ENCODE assay signal across 8 cellular contexts in the genomic region with DNA sequence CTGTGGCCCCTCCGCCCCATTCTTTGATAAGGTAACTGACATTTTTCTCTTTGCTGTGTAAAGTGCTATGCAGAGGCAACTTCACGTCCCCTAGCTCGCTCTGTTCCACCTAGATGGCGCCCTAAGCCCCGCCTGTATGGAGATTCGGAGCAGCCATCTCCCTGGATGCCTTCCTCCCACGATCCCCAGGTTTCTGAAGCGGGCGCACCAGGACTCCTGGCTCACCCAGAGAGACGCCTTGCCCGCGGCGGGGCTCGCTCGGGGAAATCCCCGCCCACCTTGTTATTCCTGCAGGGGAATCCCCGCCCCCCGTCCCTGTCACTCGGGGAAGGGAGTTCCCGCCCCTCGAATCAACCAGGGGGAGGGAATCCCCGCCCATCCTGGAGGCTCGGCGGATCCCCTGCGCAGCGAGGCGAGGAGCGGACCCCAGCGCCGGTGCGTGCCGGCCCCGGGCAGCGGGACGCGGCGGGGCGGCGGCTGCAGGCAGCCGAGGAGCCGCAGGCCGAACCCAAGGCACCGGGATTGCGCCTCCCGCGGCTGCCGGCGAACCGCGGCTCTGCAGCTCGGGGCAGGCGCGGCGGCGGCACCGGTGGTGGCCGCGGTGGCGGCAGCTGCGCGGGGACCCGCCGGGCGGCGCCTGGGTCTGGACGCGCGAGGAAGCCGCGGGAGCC. TPM values are rescaled to one million over a fixed set of nuclear protein-coding genes. Genes with fewer than 3 reads are reported as not detected.
DNase-seq lines count a peak whose midpoint lies in the region; ATAC-seq lines count a peak whose summit lies in the region.

A gene (plus strand): TSS at position 384 of the 671 bp plus-strand sequence.

- H3K36me3 Mint-ChIP-seq in activated T-cell treated with anti-CD3 and anti-CD28 coated beads, Interleukin-2, amount 50 U/mL, for 4 hours (ENCODE audit: insufficient read depth), result no peaks in the 10 kb centered on the region
- H3K36me3 Mint-ChIP-seq in naive B cell, result no peaks in the 10 kb centered on the region
- no peaks in the 10 kb centered on the region for H3K36me3 Mint-ChIP-seq in stimulated activated memory B cell treated with anti-CD40 and anti-IgM and Interleukin-4, amounts not matched to agents 10 μg/mL and 1 μg/mL and 100 μg/mL, for 72 hours

- peaks cover 11% of the 10 kb centered on the region for H3K4me1 Mint-ChIP-seq in activated T-cell treated with anti-CD3 and anti-CD28 coated beads, Interleukin-2, amount 50 U/mL, for 4 hours (ENCODE audit: low read depth)
- peaks cover 0 to 15% (median 12%) of the 10 kb centered on the region in 3 donors for H3K4me1 Mint-ChIP-seq in naive B cell
- peaks cover 11% of the 10 kb centered on the region for H3K4me1 Mint-ChIP-seq in stimulated activated memory B cell treated with anti-CD40 and anti-IgM and Interleukin-4, amounts not matched to agents 10 μg/mL and 1 μg/mL and 100 μg/mL, for 72 hours

- DNase-seq in COR-L47 (lab: John Stamatoyannopoulos, UW) (peak; percentile 89), HT1080 (ENCODE audit: low read depth) (peak; percentile 46), OCI-M1 (lab: John Stamatoyannopoulos, UW) (peak; percentile 80), fibroblast of gingiva (ENCODE audit: low read depth) (peak; percentile 27), naive B cell (peak; percentile 18)
- peak; percentile 85 for DNase-seq in activated T-cell treated with anti-CD3 and anti-CD28 coated beads, Interleukin-2, amount 50 U/mL, for 4 hours

- peaks cover 25% of the 10 kb centered on the region for H3K27me3 Mint-ChIP-seq in activated T-cell treated with anti-CD3 and anti-CD28 coated beads, Interleukin-2, amount 50 U/mL, for 4 hours (ENCODE audit: low read depth)
- H3K27me3 Mint-ChIP-seq in naive B cell, result peaks cover 30 to 39% (median 33%) of the 10 kb centered on the region in 3 donors
- peaks cover 9% of the 10 kb centered on the region for H3K27me3 Mint-ChIP-seq in stimulated activated memory B cell treated with anti-CD40 and anti-IgM and Interleukin-4, amounts not matched to agents 10 μg/mL and 1 μg/mL and 100 μg/mL, for 72 hours

- ATAC-seq in GM21381 (IDR thresholded peaks at IDR 0.05; ENCODE audit: unreplicated experiment) (peak; percentile 71), naive B cell (ENCODE audit: low read depth in 2 of 2) (peak; percentile 68 to 73)
- peak; percentile 83 to 87 for ATAC-seq in activated T-cell treated with anti-CD3 and anti-CD28 coated beads, Interleukin-2, amount 50 U/mL, for 4 hours
- ATAC-seq in stimulated activated memory B cell treated with anti-CD40 and anti-IgM and Interleukin-4, amounts not matched to agents 10 μg/mL and 1 μg/mL and 100 μg/mL, for 72 hours, result peak; percentile 72

- peak within 1 kb of the TSS; percentile 84 for H3K4me3 Mint-ChIP-seq in activated T-cell treated with anti-CD3 and anti-CD28 coated beads, Interleukin-2, amount 50 U/mL, for 4 hours
- peak within 1 kb of the TSS; percentile 73 to 91 (median 86) for H3K4me3 Mint-ChIP-seq in naive B cell
- peak within 1 kb of the TSS; percentile 77 for H3K4me3 Mint-ChIP-seq in stimulated activated memory B cell treated with anti-CD40 and anti-IgM and Interleukin-4, amounts not matched to agents 10 μg/mL and 1 μg/mL and 100 μg/mL, for 72 hours

- peak within 1 kb of the TSS in 3 of 6 donors; percentile 57 to 80 (median 77) for H3K27ac Mint-ChIP-seq in naive B cell
- peak within 1 kb of the TSS; percentile 49 for H3K27ac Mint-ChIP-seq in stimulated activated memory B cell treated with anti-CD40 and anti-IgM and Interleukin-4, amounts not matched to agents 10 μg/mL and 1 μg/mL and 100 μg/mL, for 72 hours

- no peaks in the 10 kb centered on the region for H3K9me3 Mint-ChIP-seq in activated T-cell treated with anti-CD3 and anti-CD28 coated beads, Interleukin-2, amount 50 U/mL, for 4 hours
- H3K9me3 Mint-ChIP-seq in naive B cell, result peaks cover 0 to 3% (median 0%) of the 10 kb centered on the region in 7 donors
- no peaks in the 10 kb centered on the region for H3K9me3 Mint-ChIP-seq in stimulated activated memory B cell treated with anti-CD40 and anti-IgM and Interleukin-4, amounts not matched to agents 10 μg/mL and 1 μg/mL and 100 μg/mL, for 72 hours

RNA-seq across cellular contexts. Expression of the gene that starts here (rescaled TPM):
- 0.87 and 1.1 TPM in 2 replicates for total RNA-seq in HT1080 (2014; rRNA removed; shearing (Covaris generic))
- polyA plus RNA-seq in HT1080 (2015; cell fraction: cytosol; rRNA removed), result 0.72 and 1.1 TPM in 2 replicates
- polyA plus RNA-seq in HT1080 (2015; cell fraction: nucleus; rRNA removed), result 1.3 and 3.9 TPM in 2 replicates
- under 1 TPM; 0.03 to 0.24 (median 0.05) TPM for total RNA-seq in activated T-cell treated with anti-CD3 and anti-CD28 coated beads, Interleukin-2, amount 50 U/mL, for 4 hours
- under 1 TPM in 5 of 6 donors, not detected in 1; 0.05 to 0.24 (median 0.06) TPM for polyA plus RNA-seq in naive B cell (ENCODE audit: low read depth in 6 of 6)

Comparison
In these comparisons a context has a peak if more than half of its experiments do, and no peak if none do; other contexts are left out.
1. Peak in every context shown above with its lines: DNase-seq and ATAC-seq.
2. Peak in DNase-seq and ATAC-seq in activated T-cell treated with anti-CD3 and anti-CD28 coated beads, Interleukin-2, amount 50 U/mL, for 4 hours; RNA of the gene not detected or under 1 TPM.
3. Peak in DNase-seq and ATAC-seq in naive B cell; RNA of the gene not detected or under 1 TPM.
4. DNase-seq: peak in every context shown above with its lines; median percentile 89 in COR-L47; 85 in activated T-cell treated with anti-CD3 and anti-CD28 coated beads, Interleukin-2, amount 50 U/mL, for 4 hours; 80 in OCI-M1; 46 in HT1080; 27 in fibroblast of gingiva; 18 in naive B cell.